ENCODE assay signal across 1 cellular context in genomic region chr15:92908369-92909057, GRCh38.
TF ChIP-seq lines count a peak whose summit lies in the region.

No MANE protein-coding gene starts in this region.

TF ChIP-seq in HepG2, 621 proteins besides CTCF, POLR2A, EP300 and RAD21 (continued from another document):
- TF ChIP-seq AHDC1 (CRISPR knock-in tag; IDR thresholded peaks at IDR 0.05; ENCODE audit: borderline replicate concordance) (no peak), ETV5 (CRISPR knock-in tag; IDR thresholded peaks at IDR 0.05; ENCODE audit: borderline replicate concordance) (no peak), MEIS1 (CRISPR knock-in tag; IDR thresholded peaks at IDR 0.05; ENCODE audit: borderline replicate concordance) (no peak), SAP130 (CRISPR knock-in tag; IDR thresholded peaks at IDR 0.05; ENCODE audit: low read depth) (0 out of 2 replicates have a peak, but pooled peaks have one; percentile 14), POLR2AphosphoS5 (IDR thresholded peaks at IDR 0.05; ENCODE audit: low read depth, low read length) (no peak), FOXA3 (CRISPR knock-in tag; IDR thresholded peaks at IDR 0.05) (0 out of 2 replicates have a peak, but pooled peaks have one; percentile 5), ZMAT3 (CRISPR knock-in tag; conservative IDR thresholded peaks at IDR 0.05) (no peak), ZFP41 (CRISPR knock-in tag; IDR thresholded peaks at IDR 0.05; ENCODE audit: borderline replicate concordance) (no peak), ZNF142 (CRISPR knock-in tag; IDR thresholded peaks at IDR 0.05) (no peak), PBX2 (CRISPR knock-in tag; IDR thresholded peaks at IDR 0.05) (no peak), CREB1 (IDR thresholded peaks at IDR 0.05) (no peak), CREB1 (CRISPR knock-in tag; IDR thresholded peaks at IDR 0.05) (0 out of 2 replicates have a peak, but pooled peaks have one; percentile 41), SOX13 (IDR thresholded peaks at IDR 0.05) (no peak), SOX13 (CRISPR knock-in tag; conservative IDR thresholded peaks at IDR 0.05 in 1 of 2, IDR thresholded peaks at IDR 0.05 in 1 of 2) (0 out of 4 replicates have a peak, but pooled peaks of 1 of the 2 experiments have one; percentile 13), HNF1A (IDR thresholded peaks at IDR 0.05; ENCODE audit: low read depth) (peak; percentile 33; the same call in 1 of the 2 replicates), HNF1A (CRISPR knock-in tag; IDR thresholded peaks at IDR 0.05; ENCODE audit: borderline replicate concordance) (no peak; the same call in 1 of the 2 replicates), HNRNPUL1 (IDR thresholded peaks at IDR 0.05; ENCODE audit: low read depth, low read length) (no peak), ELF1 (CRISPR knock-in tag; IDR thresholded peaks at IDR 0.05) (no peak), ZMYM4 (CRISPR knock-in tag; IDR thresholded peaks at IDR 0.05) (0 out of 2 replicates have a peak, but pooled peaks have one; percentile 44), ZNF777 (CRISPR knock-in tag; IDR thresholded peaks at IDR 0.05) (no peak), HNF4A (CRISPR knock-in tag; IDR thresholded peaks at IDR 0.05) (peak; percentile 39; the same call in 1 of the 2 replicates), RFX5 (IDR thresholded peaks at IDR 0.05; ENCODE audit: low read depth, low read length) (no peak), ZNF652 (CRISPR knock-in tag; IDR thresholded peaks at IDR 0.05; ENCODE audit: borderline replicate concordance, low read depth) (peak; percentile 73), LCORL (IDR thresholded peaks at IDR 0.05) (no peak), LCORL (CRISPR knock-in tag; IDR thresholded peaks at IDR 0.05) (0 out of 2 replicates have a peak, but pooled peaks have one; percentile 29), ZFP62 (CRISPR knock-in tag; IDR thresholded peaks at IDR 0.05) (no peak), RBM22 (optimal IDR thresholded peaks at IDR 0.05; ENCODE audit: low read length) (peak; percentile 24), DDIT3 (CRISPR knock-in tag; IDR thresholded peaks at IDR 0.05) (no peak), NR1H2 (CRISPR knock-in tag; IDR thresholded peaks at IDR 0.05; ENCODE audit: borderline replicate concordance, low read depth) (no peak), KDM1A (CRISPR knock-in tag; IDR thresholded peaks at IDR 0.05) (no peak), ZNF781 (CRISPR knock-in tag; IDR thresholded peaks at IDR 0.05; ENCODE audit: borderline replicate concordance, not compliant biosample characterization) (no peak), FOXO1 (CRISPR knock-in tag; IDR thresholded peaks at IDR 0.05) (no peak), ZBTB46 (CRISPR knock-in tag; IDR thresholded peaks at IDR 0.05; ENCODE audit: borderline replicate concordance) (no peak), ZNF780A (CRISPR knock-in tag; IDR thresholded peaks at IDR 0.05) (no peak), NAIF1 (CRISPR knock-in tag; IDR thresholded peaks at IDR 0.05; ENCODE audit: borderline replicate concordance) (no peak)
- TF ChIP-seq, protein P1, sequence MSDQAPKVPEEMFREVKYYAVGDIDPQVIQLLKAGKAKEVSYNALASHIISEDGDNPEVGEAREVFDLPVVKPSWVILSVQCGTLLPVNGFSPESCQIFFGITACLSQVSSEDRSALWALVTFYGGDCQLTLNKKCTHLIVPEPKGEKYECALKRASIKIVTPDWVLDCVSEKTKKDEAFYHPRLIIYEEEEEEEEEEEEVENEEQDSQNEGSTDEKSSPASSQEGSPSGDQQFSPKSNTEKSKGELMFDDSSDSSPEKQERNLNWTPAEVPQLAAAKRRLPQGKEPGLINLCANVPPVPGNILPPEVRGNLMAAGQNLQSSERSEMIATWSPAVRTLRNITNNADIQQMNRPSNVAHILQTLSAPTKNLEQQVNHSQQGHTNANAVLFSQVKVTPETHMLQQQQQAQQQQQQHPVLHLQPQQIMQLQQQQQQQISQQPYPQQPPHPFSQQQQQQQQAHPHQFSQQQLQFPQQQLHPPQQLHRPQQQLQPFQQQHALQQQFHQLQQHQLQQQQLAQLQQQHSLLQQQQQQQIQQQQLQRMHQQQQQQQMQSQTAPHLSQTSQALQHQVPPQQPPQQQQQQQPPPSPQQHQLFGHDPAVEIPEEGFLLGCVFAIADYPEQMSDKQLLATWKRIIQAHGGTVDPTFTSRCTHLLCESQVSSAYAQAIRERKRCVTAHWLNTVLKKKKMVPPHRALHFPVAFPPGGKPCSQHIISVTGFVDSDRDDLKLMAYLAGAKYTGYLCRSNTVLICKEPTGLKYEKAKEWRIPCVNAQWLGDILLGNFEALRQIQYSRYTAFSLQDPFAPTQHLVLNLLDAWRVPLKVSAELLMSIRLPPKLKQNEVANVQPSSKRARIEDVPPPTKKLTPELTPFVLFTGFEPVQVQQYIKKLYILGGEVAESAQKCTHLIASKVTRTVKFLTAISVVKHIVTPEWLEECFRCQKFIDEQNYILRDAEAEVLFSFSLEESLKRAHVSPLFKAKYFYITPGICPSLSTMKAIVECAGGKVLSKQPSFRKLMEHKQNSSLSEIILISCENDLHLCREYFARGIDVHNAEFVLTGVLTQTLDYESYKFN (CRISPR knock-in tag; conservative IDR thresholded peaks at IDR 0.05): peak; percentile 46
TF ChIP-seq in HepG2: peak in this region for 11.
